In genomic region chr11:111391328-111392124, GRCh38 we compare ENCODE assay signal across 1 cellular context.
TF ChIP-seq lines count a peak whose summit lies in the region.

No MANE protein-coding gene starts in this region.

TF ChIP-seq in GM12878, 131 proteins besides CTCF, POLR2A, EP300 and RAD21:
- no peak for TF ChIP-seq PKNOX1 (IDR thresholded peaks at IDR 0.05)
- 0 out of 2 replicates have a peak, but pooled peaks have one; percentile 32 for TF ChIP-seq FOXM1 (IDR thresholded peaks at IDR 0.05; ENCODE audit: low read depth, low read length)
- TF ChIP-seq SIX5 (IDR thresholded peaks at IDR 0.05; ENCODE audit: low read depth, low read length, severe bottlenecking) = no peak
- TF ChIP-seq CEBPB (IDR thresholded peaks at IDR 0.05; ENCODE audit: borderline replicate concordance in 1 of 2, low read depth in 2 of 2, low read length in 2 of 2) = no peak
- TF ChIP-seq STAT3 (IDR thresholded peaks at IDR 0.05; ENCODE audit: low read depth, low read length) = no peak
- peak in 1 of 2 experiments; percentile 22; a peak in 1 of 4 replicates for TF ChIP-seq ETV6 (conservative IDR thresholded peaks at IDR 0.05 in 1 of 2, IDR thresholded peaks at IDR 0.05 in 1 of 2; ENCODE audit: borderline replicate concordance in 1 of 2, low read depth in 1 of 2)
- no peak for TF ChIP-seq REST (IDR thresholded peaks at IDR 0.05; ENCODE audit: low read depth, low read length)
- peak; percentile 37 for TF ChIP-seq JUNB (IDR thresholded peaks at IDR 0.05)
- TF ChIP-seq HDGF (IDR thresholded peaks at IDR 0.05) = no peak
- TF ChIP-seq RCOR1 (conservative IDR thresholded peaks at IDR 0.05; ENCODE audit: low read depth, low read length) = no peak
- TF ChIP-seq TCF12 (IDR thresholded peaks at IDR 0.05; ENCODE audit: low read depth, low read length) = 0 out of 2 replicates have a peak, but pooled peaks have one; percentile 50
- TF ChIP-seq PBX3 (IDR thresholded peaks at IDR 0.05; ENCODE audit: insufficient replicate concordance, low read depth, low read length) = no peak
- peak; percentile 67; the same call in 1 of the 2 replicates for TF ChIP-seq TCF3 (IDR thresholded peaks at IDR 0.05; ENCODE audit: borderline replicate concordance, insufficient read depth, low read depth, low read length)
- no peak for TF ChIP-seq HSF1 (IDR thresholded peaks at IDR 0.05; ENCODE audit: low read depth, low read length)
- TF ChIP-seq BCL11A (IDR thresholded peaks at IDR 0.05; ENCODE audit: low read depth, low read length) = no peak
- no peak for TF ChIP-seq IRF5 (IDR thresholded peaks at IDR 0.05; ENCODE audit: borderline replicate concordance)
- TF ChIP-seq PAX8 (IDR thresholded peaks at IDR 0.05) = no peak
- TF ChIP-seq RUNX3 (IDR thresholded peaks at IDR 0.05; ENCODE audit: low read length) = peak; percentile 80
- TF ChIP-seq CREM (IDR thresholded peaks at IDR 0.05; ENCODE audit: low read depth) = no peak
- no peak for TF ChIP-seq BACH1 (IDR thresholded peaks at IDR 0.05; ENCODE audit: borderline replicate concordance)
- TF ChIP-seq IKZF1 (conservative IDR thresholded peaks at IDR 0.05) = peak; percentile 31; the same call in 1 of the 2 replicates
- TF ChIP-seq ZBED1 (IDR thresholded peaks at IDR 0.05; ENCODE audit: borderline replicate concordance) = no peak
- TF ChIP-seq EED (IDR thresholded peaks at IDR 0.05; ENCODE audit: low read depth) = peak; percentile 54
